22 cellular contexts compared by ENCODE assay signal in genomic region chr22:40624770-40625169, GRCh38. TPM values are rescaled to one million over a fixed set of nuclear protein-coding genes. Genes with fewer than 3 reads are reported as not detected.
DNase-seq lines count a peak whose midpoint lies in the region; ATAC-seq and TF ChIP-seq lines count a peak whose summit lies in the region.
"Had no signal": no experiment of that assay in that cellular context is flagged by ENCODE, and none has a peak within 500 bp of the region (broad histone marks: within the 10 kb centered on the region; RNA-seq: fewer than 3 reads in every experiment).

No MANE protein-coding gene starts in this region.

- peaks cover 5 to 24% of the 10 kb centered on the region in 2 donors for H3K9me3 Mint-ChIP-seq in stimulated activated naive CD8-positive, alpha-beta T cell treated with anti-CD3 and anti-CD28 coated beads, Interleukin-15, amount 100 ng/mL, for 72 hours
- H3K9me3 Mint-ChIP-seq in chondrocyte (ENCODE audit: low read depth), result peaks cover 17% of the 10 kb centered on the region
- peaks cover 6% of the 10 kb centered on the region for H3K9me3 Mint-ChIP-seq in stimulated activated naive CD8-positive, alpha-beta T cell treated with anti-CD3 and anti-CD28 coated beads, Interleukin-15, Interleukin-2, amounts not matched to agents 100 ng/mL and 50 ng/mL, for 24 hours

- H3K36me3 ChIP-seq in PC-3 (ENCODE audit: low read depth, low read length), result no peaks in the 10 kb centered on the region

- intact Hi-C loops in PC-3 (cut with micrococcal nuclease), result no loop called here

- BruUV-seq in PC-3 (replicated peaks; lab: Mats Ljungman, UMichigan), result no TSS peak

- H3K27ac ChIP-seq in PC-3 (ENCODE audit: low read length), result no peak overlapping the region

- no peak for TF ChIP-seq POLR2A in GM18505 (IDR thresholded peaks at IDR 0.05; ENCODE audit: borderline replicate concordance, extremely low read depth, insufficient read depth, insufficient read length)

- H3K9me2 ChIP-seq in PC-3 (replicated peaks; ENCODE audit: low read length), result no peaks in the 10 kb centered on the region

- DNase-seq in stimulated activated naive CD8-positive, alpha-beta T cell treated with anti-CD3 and anti-CD28 coated beads, Interleukin-15, Interleukin-2, amounts not matched to agents 100 U/mL and 50 U/mL, for 24 hours, result no peak
- DNase-seq in stimulated activated naive CD8-positive, alpha-beta T cell treated with anti-CD3 and anti-CD28 coated beads, Interleukin-15, amount 100 ng/mL, for 72 hours, result no peak
- peak; percentile 27 for DNase-seq in PC-3
- no peak for DNase-seq in chondrocyte (ENCODE audit: low spot score)
- no peak for DNase-seq in NCI-H1105 treated with DMSO at 0.1 percent for 48 hours (lab: John Stamatoyannopoulos, UW)
- no peak for DNase-seq in NOMO-1 treated with DMSO at 0.1 percent for 48 hours (lab: John Stamatoyannopoulos, UW; ENCODE audit: unreplicated experiment)
- DNase-seq: GDM1; GOT3; MM.1S; NCI-H1092; NCI-H146; NK-92 treated with Interleukin-12 subunit alpha and Interleukin-12 subunit beta, amount 100 ng/mL, for 24 hours; SHP77 treated with DMSO at 0.1 percent for 48 hours had no signal

- TF ChIP-seq CTCF in PC-3 (conservative IDR thresholded peaks at IDR 0.05; ENCODE audit: low read depth, low read length) (no peak), chondrocyte (IDR thresholded peaks at IDR 0.05) (no peak)

- peaks cover 9% of the 10 kb centered on the region; the same call in 1 of the 2 replicates for H4K20me1 ChIP-seq in PC-3 (ENCODE audit: low read length)

- H3K4me2 ChIP-seq in PC-3 (ENCODE audit: low read length), result no peak overlapping the region

- POLR2A ChIA-PET in PC-3 (lab: Charles Lee; ENCODE audit: unreplicated experiment), result no interaction called here

- H3K27ac Mint-ChIP-seq in stimulated activated naive CD8-positive, alpha-beta T cell treated with anti-CD3 and anti-CD28 coated beads, Interleukin-15, amount 100 ng/mL, for 72 hours, result no peak overlapping the region
- peak overlapping the region; percentile 53 for H3K27ac Mint-ChIP-seq in chondrocyte (ENCODE audit: unreplicated experiment)
- H3K27ac Mint-ChIP-seq in stimulated activated naive CD8-positive, alpha-beta T cell treated with anti-CD3 and anti-CD28 coated beads, Interleukin-15, Interleukin-2, amounts not matched to agents 100 ng/mL and 50 ng/mL, for 24 hours, result peak overlapping the region; percentile 76
- H3K27ac Mint-ChIP-seq: CD14-positive monocyte had no signal

- H3K4me3 ChIP-seq in PC-3 (ENCODE audit: low read length), result no peak overlapping the region

- H3K79me2 ChIP-seq in PC-3 (ENCODE audit: low read length), result peaks cover 98% of the 10 kb centered on the region

- H3K9me3 ChIP-seq in PC-3 (ENCODE audit: low read length), result no peaks in the 10 kb centered on the region

- H3K4me1 Mint-ChIP-seq in stimulated activated naive CD8-positive, alpha-beta T cell treated with anti-CD3 and anti-CD28 coated beads, Interleukin-15, amount 100 ng/mL, for 72 hours, result peaks cover 35% of the 10 kb centered on the region
- H3K4me1 Mint-ChIP-seq in chondrocyte (ENCODE audit: low read depth), result peaks cover 37% of the 10 kb centered on the region
- H3K4me1 Mint-ChIP-seq in stimulated activated naive CD8-positive, alpha-beta T cell treated with anti-CD3 and anti-CD28 coated beads, Interleukin-15, Interleukin-2, amounts not matched to agents 100 ng/mL and 50 ng/mL, for 24 hours (ENCODE audit: low read depth), result peaks cover 26% of the 10 kb centered on the region

- CTCF ChIA-PET in PC-3 (lab: Charles Lee), result no interaction called here

- H3K9ac ChIP-seq in PC-3 (ENCODE audit: low read length), result no peak overlapping the region

- peaks cover 9% of the 10 kb centered on the region for H3K36me3 Mint-ChIP-seq in chondrocyte (ENCODE audit: low read depth)
- peaks cover 19% of the 10 kb centered on the region for H3K36me3 Mint-ChIP-seq in stimulated activated naive CD8-positive, alpha-beta T cell treated with anti-CD3 and anti-CD28 coated beads, Interleukin-15, Interleukin-2, amounts not matched to agents 100 ng/mL and 50 ng/mL, for 24 hours (ENCODE audit: low read depth)

- no peak overlapping the region for H3K4me3 Mint-ChIP-seq in stimulated activated naive CD8-positive, alpha-beta T cell treated with anti-CD3 and anti-CD28 coated beads, Interleukin-15, amount 100 ng/mL, for 72 hours
- H3K4me3 Mint-ChIP-seq in chondrocyte (ENCODE audit: unreplicated experiment), result no peak overlapping the region
- no peak overlapping the region for H3K4me3 Mint-ChIP-seq in stimulated activated naive CD8-positive, alpha-beta T cell treated with anti-CD3 and anti-CD28 coated beads, Interleukin-15, Interleukin-2, amounts not matched to agents 100 ng/mL and 50 ng/mL, for 24 hours
- H3K4me3 Mint-ChIP-seq: CD14-positive monocyte had no signal

- H3K4me1 ChIP-seq in PC-3 (ENCODE audit: insufficient read depth, low read length), result peaks cover 24% of the 10 kb centered on the region

- ATAC-seq in stimulated activated naive CD8-positive, alpha-beta T cell treated with anti-CD3 and anti-CD28 coated beads, Interleukin-15, Interleukin-2, amounts not matched to agents 100 U/mL and 50 U/mL, for 24 hours, result peak; percentile 48
- ATAC-seq in stimulated activated naive CD8-positive, alpha-beta T cell treated with anti-CD3 and anti-CD28 coated beads, Interleukin-15, amount 100 ng/mL, for 72 hours, result no peak
- peak; percentile 58 for ATAC-seq in PC-3
- ATAC-seq in GM18505 (IDR thresholded peaks at IDR 0.05; ENCODE audit: unreplicated experiment), result no peak
- ATAC-seq: HCT116, SK-N-SH treated with all-trans-retinoic acid at 6 μM for 48 hours had no signal

- H3F3A ChIP-seq in PC-3 (ENCODE audit: low read length, unreplicated experiment), result no peaks in the 10 kb centered on the region

- H2AFZ ChIP-seq in PC-3 (ENCODE audit: low read length), result no peak overlapping the region

- H3K27me3 ChIP-seq in PC-3 (ENCODE audit: low read length), result no peaks in the 10 kb centered on the region

- H3K27me3 Mint-ChIP-seq in stimulated activated naive CD8-positive, alpha-beta T cell treated with anti-CD3 and anti-CD28 coated beads, Interleukin-15, amount 100 ng/mL, for 72 hours, result no peaks in the 10 kb centered on the region
- no peaks in the 10 kb centered on the region for H3K27me3 Mint-ChIP-seq in chondrocyte (ENCODE audit: low read depth)
- H3K27me3 Mint-ChIP-seq in stimulated activated naive CD8-positive, alpha-beta T cell treated with anti-CD3 and anti-CD28 coated beads, Interleukin-15, Interleukin-2, amounts not matched to agents 100 ng/mL and 50 ng/mL, for 24 hours, result no peaks in the 10 kb centered on the region

RNA-seq across cellular contexts. Expression of gene MRTFA, which starts 11.7 kb away (rescaled TPM):
- total RNA-seq in PC-3 (2014; rRNA removed) (28.0 and 32.6 TPM in 2 replicates), chondrocyte (58.2 to 69.8 TPM (median 65.3 TPM) in 3 replicates)

RNA-seq across cellular contexts. Expression of gene MCHR1, which starts 54.5 kb away (rescaled TPM):
- total RNA-seq in PC-3 (2014; rRNA removed) (not detected in 2 replicates), chondrocyte (0.17 to 0.38 TPM in 2 of 3 replicates, not detected in the other)
- total RNA-seq: LHCN-M2, NCI-H460, OCI-LY7, RPMI7951 had no signal

Comparison
In these comparisons a context has a peak if more than half of its experiments do, and no peak if none do; other contexts are left out.
1. ATAC-seq: peak in stimulated activated naive CD8-positive, alpha-beta T cell treated with anti-CD3 and anti-CD28 coated beads, Interleukin-15, Interleukin-2, amounts not matched to agents 100 U/mL and 50 U/mL, for 24 hours (single experiment) and PC-3 (single experiment); none in stimulated activated naive CD8-positive, alpha-beta T cell treated with anti-CD3 and anti-CD28 coated beads, Interleukin-15, amount 100 ng/mL, for 72 hours (single experiment) and GM18505 (single experiment).
2. H3K27ac Mint-ChIP-seq: peak in chondrocyte (single experiment) and stimulated activated naive CD8-positive, alpha-beta T cell treated with anti-CD3 and anti-CD28 coated beads, Interleukin-15, Interleukin-2, amounts not matched to agents 100 ng/mL and 50 ng/mL, for 24 hours (single experiment); none in stimulated activated naive CD8-positive, alpha-beta T cell treated with anti-CD3 and anti-CD28 coated beads, Interleukin-15, amount 100 ng/mL, for 72 hours (0 of 2).